In genomic region chr9:130844028-130844427, GRCh38 we compare ENCODE assay signal across 1 cellular context.
TF ChIP-seq lines count a peak whose summit lies in the region.

No MANE protein-coding gene starts in this region.

TF ChIP-seq in GM23338, 12 proteins besides CTCF, POLR2A, EP300 and RAD21 (continued from another document):
- no peak for TF ChIP-seq ZNF331 (CRISPR knock-in tag; IDR thresholded peaks at IDR 0.05; ENCODE audit: low read depth)
- TF ChIP-seq EZH2phosphoT487 (IDR thresholded peaks at IDR 0.05; ENCODE audit: unreplicated experiment): no peak
TF ChIP-seq in GM23338: peak in this region for 0.
